8 cellular contexts compared by ENCODE assay signal in the genomic region with DNA sequence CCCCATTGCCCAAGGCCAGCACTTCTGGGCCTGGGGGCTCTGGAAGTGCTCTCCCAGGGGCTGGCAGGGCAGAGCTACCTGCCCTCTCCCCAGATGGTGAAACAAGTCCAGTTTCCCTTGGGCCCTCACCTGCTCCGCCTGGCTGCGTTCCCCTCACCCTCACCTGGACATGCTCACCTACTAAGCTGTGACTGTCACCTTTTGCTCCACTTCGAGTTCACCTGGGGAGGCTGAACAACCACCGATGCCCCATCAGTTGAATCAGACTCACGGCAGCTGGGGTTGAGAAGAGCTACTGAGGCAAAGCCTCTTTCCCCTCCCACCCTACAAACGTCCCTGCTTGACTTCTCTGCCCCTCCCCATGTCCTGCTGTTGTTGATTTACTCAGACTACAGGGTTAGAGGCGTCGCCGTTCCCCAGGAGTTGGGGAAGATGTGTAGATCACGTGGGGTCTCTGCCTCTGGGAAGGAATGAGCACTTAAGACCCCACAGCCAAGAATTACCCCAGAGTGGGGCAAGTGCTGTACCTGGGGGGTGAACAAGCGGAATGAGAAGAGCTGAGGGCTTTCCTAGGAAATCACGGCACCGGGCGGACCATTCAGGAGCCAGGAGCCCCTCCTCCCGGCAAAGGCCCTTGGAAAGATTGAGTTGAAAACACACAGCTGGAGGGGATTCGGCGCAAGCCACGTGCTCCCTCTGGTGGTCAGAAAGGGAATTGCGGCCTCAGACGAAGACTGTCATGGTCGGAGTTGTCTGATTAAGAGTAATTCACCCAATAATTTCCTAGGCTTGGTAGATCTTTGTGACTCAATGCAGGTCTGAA. TPM values are rescaled to one million over a fixed set of nuclear protein-coding genes. Genes with fewer than 3 reads are reported as not detected.
DNase-seq lines count a peak whose midpoint lies in the region; ATAC-seq and TF ChIP-seq lines count a peak whose summit lies in the region.

No MANE protein-coding gene starts in this region.

- H3K27me3 Mint-ChIP-seq in IgD-negative memory B cell, result peaks cover 3% of the 10 kb centered on the region
- H3K27me3 Mint-ChIP-seq in nephron progenitor cell (ENCODE audit: low read depth, poor library complexity), result peaks cover 15% of the 10 kb centered on the region
- H3K27me3 Mint-ChIP-seq in stimulated activated naive CD8-positive, alpha-beta T cell treated with anti-CD3 and anti-CD28 coated beads, Interleukin-15, Interleukin-2, amounts not matched to agents 100 ng/mL and 50 ng/mL, for 24 hours, result no peaks in the 10 kb centered on the region

- peaks cover 20% of the 10 kb centered on the region for H3K4me1 ChIP-seq in Panc1 (ENCODE audit: control insufficient read depth, insufficient read depth, low read length)

- peak; percentile 77 for ATAC-seq in Panc1

- BruUV-seq in Panc1 (replicated peaks; lab: Mats Ljungman, UMichigan), result no TSS peak

- POLR2A ChIA-PET in Panc1 (lab: Charles Lee), result interaction anchor here (0.5 kb wide), 1 partner anchor 41 kb away, joined by 8 read pairs; no protein-coding TSS in a partner anchor

- 0 out of 2 replicates have a peak overlapping the region, but pooled peaks have one; percentile 4 for H3K27ac ChIP-seq in Panc1 (ENCODE audit: low read length)

- in situ Hi-C loops in Panc1 (cut with HindIII; ENCODE audit: low pct_unique_long_range_greater_than_20kb, low sequenced_read_pairs), result loop anchor here (25.0 kb wide), 1 partner anchor 380 kb away; no protein-coding TSS in a partner anchor

- no peak overlapping the region for H3K4me3 ChIP-seq in Panc1 (ENCODE audit: low read depth in 2 of 2, low read length in 2 of 2)

- no peaks in the 10 kb centered on the region; the same call in 1 of the 2 replicates for H3K27me3 ChIP-seq in Panc1 (ENCODE audit: control insufficient read depth, insufficient read depth, low read length)

- DNase-seq in NCI-H1436 (lab: John Stamatoyannopoulos, UW) (peak; percentile 73), NCI-H1436 treated with DMSO at 0.1 percent for 48 hours (lab: John Stamatoyannopoulos, UW) (no peak), Panc1 (ENCODE audit: low read depth, low spot score) (peak; percentile 69), activated T-helper 1 cell treated with Interleukin-2 at 50 U/mL for 16 hours (ENCODE audit: low read depth) (peak; percentile 66), fibroblast of peridontal ligament (ENCODE audit: extremely low read depth) (peak; percentile 73), nephron progenitor cell (peak; percentile 94)

- H3K9me3 Mint-ChIP-seq in IgD-negative memory B cell (no peaks in the 10 kb centered on the region), nephron progenitor cell (no peaks in the 10 kb centered on the region)
- H3K9me3 Mint-ChIP-seq in stimulated activated naive CD8-positive, alpha-beta T cell treated with anti-CD3 and anti-CD28 coated beads, Interleukin-15, Interleukin-2, amounts not matched to agents 100 ng/mL and 50 ng/mL, for 24 hours, result no peaks in the 10 kb centered on the region

- H3K9me3 ChIP-seq in Panc1 (ENCODE audit: control insufficient read depth, insufficient read depth, low read depth, low read length), result no peaks in the 10 kb centered on the region

- intact Hi-C loops in Panc1 (cut with micrococcal nuclease; ENCODE audit: unreplicated experiment), result loop anchor here (1.0 kb wide), 1 partner anchor 130 kb away; no protein-coding TSS in a partner anchor

- peak overlapping the region; percentile 78 to 98 (median 95) for H3K27ac Mint-ChIP-seq in IgD-negative memory B cell
- H3K27ac Mint-ChIP-seq in nephron progenitor cell, result peak overlapping the region; percentile 58
- H3K27ac Mint-ChIP-seq in stimulated activated naive CD8-positive, alpha-beta T cell treated with anti-CD3 and anti-CD28 coated beads, Interleukin-15, Interleukin-2, amounts not matched to agents 100 ng/mL and 50 ng/mL, for 24 hours, result peak overlapping the region; percentile 97

- no peaks in the 10 kb centered on the region for H3K36me3 Mint-ChIP-seq in IgD-negative memory B cell
- no peaks in the 10 kb centered on the region for H3K36me3 Mint-ChIP-seq in nephron progenitor cell (ENCODE audit: low read depth)
- no peaks in the 10 kb centered on the region for H3K36me3 Mint-ChIP-seq in stimulated activated naive CD8-positive, alpha-beta T cell treated with anti-CD3 and anti-CD28 coated beads, Interleukin-15, Interleukin-2, amounts not matched to agents 100 ng/mL and 50 ng/mL, for 24 hours (ENCODE audit: low read depth)

- H3K4me3 Mint-ChIP-seq in IgD-negative memory B cell (peak overlapping the region in 2 of 4 donors; percentile 70 to 90), nephron progenitor cell (peak overlapping the region; percentile 74)
- H3K4me3 Mint-ChIP-seq in stimulated activated naive CD8-positive, alpha-beta T cell treated with anti-CD3 and anti-CD28 coated beads, Interleukin-15, Interleukin-2, amounts not matched to agents 100 ng/mL and 50 ng/mL, for 24 hours, result peak overlapping the region; percentile 71

- H3K36me3 ChIP-seq in Panc1 (ENCODE audit: control insufficient read depth, insufficient read depth, low read length), result no peaks in the 10 kb centered on the region

- TF ChIP-seq CTCF in Panc1 (IDR thresholded peaks at IDR 0.05) (peak; percentile 100), nephron progenitor cell (IDR thresholded peaks at IDR 0.05) (peak; percentile 99)

- peaks cover 28 to 33% (median 30%) of the 10 kb centered on the region in 3 donors for H3K4me1 Mint-ChIP-seq in IgD-negative memory B cell
- H3K4me1 Mint-ChIP-seq in nephron progenitor cell, result peaks cover 68% of the 10 kb centered on the region
- H3K4me1 Mint-ChIP-seq in stimulated activated naive CD8-positive, alpha-beta T cell treated with anti-CD3 and anti-CD28 coated beads, Interleukin-15, Interleukin-2, amounts not matched to agents 100 ng/mL and 50 ng/mL, for 24 hours (ENCODE audit: low read depth), result peaks cover 76% of the 10 kb centered on the region

- CTCF ChIA-PET in Panc1 (lab: Charles Lee), result interaction anchor here (0.6 to 3.7 kb wide), 9 partner anchors 9 to 391 kb away, joined by 3 to 25 read pairs (median 5); no protein-coding TSS in a partner anchor

RNA-seq across cellular contexts. Expression of gene FXYD2, which starts 7.1 kb away (rescaled TPM):
- polyA plus RNA-seq in IgD-negative memory B cell, result not detected
- total RNA-seq in Panc1 (2021; ENCODE audit: unreplicated experiment), result 0.39 TPM
- not detected for polyA plus RNA-seq in Panc1 (2012; ENCODE audit: insufficient read length)

RNA-seq across cellular contexts. Expression of gene DSCAML1, which starts 20.4 kb away (rescaled TPM):
- polyA plus RNA-seq in IgD-negative memory B cell, result not detected
- total RNA-seq in Panc1 (2021; ENCODE audit: unreplicated experiment), result 1.6 TPM
- polyA plus RNA-seq in Panc1 (2012; ENCODE audit: insufficient read length), result 1.1 TPM

RNA-seq across cellular contexts. Expression of gene FXYD6, which starts 59.0 kb away (rescaled TPM):
- not detected for polyA plus RNA-seq in IgD-negative memory B cell
- total RNA-seq in Panc1 (2021; ENCODE audit: unreplicated experiment), result 0.54 TPM
- 0.16 TPM for polyA plus RNA-seq in Panc1 (2012; ENCODE audit: insufficient read length)
